Comparison of ENCODE assay signal across 8 cellular contexts in genomic region chr11:102109896-102110760, GRCh38. TPM values are rescaled to one million over a fixed set of nuclear protein-coding genes. Genes with fewer than 3 reads are reported as not detected.
DNase-seq lines count a peak whose midpoint lies in the region; ATAC-seq and TF ChIP-seq lines count a peak whose summit lies in the region.

YAP1 (plus strand) TSS chr11:102110447; CDS start chr11:102110849, 402 bp downstream.

- peak within 1 kb of the TSS; percentile 98 for H3K4me3 Mint-ChIP-seq in WTC11

- H3K4me2 ChIP-seq in mammary epithelial cell (ENCODE audit: insufficient read depth, low read depth, low read length): peak within 1 kb of the TSS; percentile 93

- peak within 1 kb of the TSS; percentile 95 for H3K9ac ChIP-seq in mammary epithelial cell (ENCODE audit: insufficient read depth, low read length)

- peak within 1 kb of the TSS; percentile 61 to 82 (median 80) for H3K4me3 ChIP-seq in mammary epithelial cell (replicated peaks in 1 of 3; ENCODE audit: insufficient read depth in 1 of 3, low read depth in 2 of 3, low read length in 3 of 3)
- H3K4me3 ChIP-seq in skin epidermis: peak within 1 kb of the TSS; percentile 65 to 91 (median 75)

- 0 out of 2 replicates have a peak, but pooled peaks have one; percentile 40 for TF ChIP-seq EP300 in Ishikawa (IDR thresholded peaks at IDR 0.05; ENCODE audit: borderline replicate concordance)

- no peaks in the 10 kb centered on the region for H3K9me3 ChIP-seq in mammary epithelial cell (replicated peaks; ENCODE audit: insufficient read depth, low read length)

- H3K36me3 Mint-ChIP-seq in WTC11: no peaks in the 10 kb centered on the region; the same call in none of the 2 replicates

- H3K27ac ChIP-seq in mammary epithelial cell (ENCODE audit: insufficient read depth, low read depth, low read length): peak within 1 kb of the TSS; percentile 97
- peak within 1 kb of the TSS; percentile 91 to 99 (median 97) for H3K27ac ChIP-seq in skin epidermis

- WGBS in mammary epithelial cell (ENCODE audit: low coverage, missing lambda C conversion rate): under 1% methylated on average over 15 of the region's 104 CpGs

- peaks cover 3% of the 10 kb centered on the region for H3K36me3 ChIP-seq in mammary epithelial cell (ENCODE audit: insufficient read depth, low read length)

- H3K4me1 Mint-ChIP-seq in WTC11: peaks cover 37% of the 10 kb centered on the region

- H2AFZ ChIP-seq in mammary epithelial cell (ENCODE audit: low read depth, low read length): peak within 1 kb of the TSS; percentile 85

- POLR2A ChIA-PET in WTC11 (lab: Charles Lee): interaction anchor here (0.6 to 1.6 kb wide), 3 partner anchors 159 to 200 kb away, joined by 3 to 7 read pairs (median 3); partner anchors contain the start of gene CEP126

- TSS peak; percentile 20 for BruUV-seq in mammary epithelial cell (replicated peaks; lab: Mats Ljungman, UMichigan)

- TF ChIP-seq CTCF in WTC11 (IDR thresholded peaks at IDR 0.05) (no peak), mammary epithelial cell (conservative IDR thresholded peaks at IDR 0.05 in 1 of 2, IDR thresholded peaks at IDR 0.05 in 1 of 2; ENCODE audit: extremely low read depth in 1 of 2, insufficient read depth in 1 of 2, low read depth in 1 of 2, low read length in 2 of 2) (no peak)

- CTCF ChIA-PET in WTC11 (lab: Charles Lee) (interaction anchor here (0.9 kb wide), 2 partner anchors 102 to 159 kb away, joined by 4 to 5 read pairs; no protein-coding TSS in a partner anchor), mammary epithelial cell (lab: Charles Lee; ENCODE audit: low non-redundant PET) (interaction anchor here (0.5 kb wide), 1 partner anchor 158 kb away, joined by 16 read pairs; no protein-coding TSS in a partner anchor)

- no peaks in the 10 kb centered on the region for H3K27me3 Mint-ChIP-seq in WTC11 (ENCODE audit: low read depth)

- intact Hi-C loops in mammary epithelial cell (cut with micrococcal nuclease): loop anchor here (1.0 to 5.0 kb wide), 6 partner anchors 48 to 237 kb away; partner anchors contain the start of genes BIRC2, CEP126 and CFAP300

- peak; percentile 92 for ATAC-seq in GM21723 (IDR thresholded peaks at IDR 0.05; ENCODE audit: unreplicated experiment)
- ATAC-seq in WTC11: peak; percentile 67

- peaks cover 17% of the 10 kb centered on the region for H3K4me1 ChIP-seq in mammary epithelial cell (ENCODE audit: insufficient read depth, low read length)

- peak within 1 kb of the TSS; percentile 100 for H3K27ac Mint-ChIP-seq in WTC11

- no peaks in the 10 kb centered on the region for H3K27me3 ChIP-seq in mammary epithelial cell (ENCODE audit: insufficient read depth, low read length)

- no peak for TF ChIP-seq RAD21 in Ishikawa (IDR thresholded peaks at IDR 0.05; ENCODE audit: low read depth)

- DNase-seq in DMS53 treated with DMSO at 0.1 percent for 48 hours (lab: John Stamatoyannopoulos, UW; ENCODE audit: unreplicated experiment) (peak; percentile 40), WTC11 (ENCODE audit: low spot score) (peak; percentile 89), mammary epithelial cell (peak; percentile 95), iPS-NIHi7 (ENCODE audit: extremely low spot score) (peak; percentile 79), SHP77 (lab: John Stamatoyannopoulos, UW) (no peak)

- dilution Hi-C loops in mammary epithelial cell (cut with HindIII; ENCODE audit: low sequenced_read_pairs): loop anchor here (5.0 kb wide), 2 partner anchors 48 to 67 kb away; no protein-coding TSS in a partner anchor

- in situ Hi-C loops in mammary epithelial cell (cut with MboI; ENCODE audit: low sequenced_read_pairs in 2 of 2): no loop called here

- no peaks in the 10 kb centered on the region for H4K20me1 ChIP-seq in mammary epithelial cell (ENCODE audit: insufficient read depth, low read length)

- H3K79me2 ChIP-seq in mammary epithelial cell (ENCODE audit: insufficient read depth, low read length): peaks cover 58% of the 10 kb centered on the region

- peaks cover 7% of the 10 kb centered on the region; the same call in 1 of the 2 replicates for H3K9me3 Mint-ChIP-seq in WTC11

TF ChIP-seq in Ishikawa, 13 proteins besides CTCF, POLR2A, EP300 and RAD21 (continues in another document):
- TF ChIP-seq, protein P1, sequence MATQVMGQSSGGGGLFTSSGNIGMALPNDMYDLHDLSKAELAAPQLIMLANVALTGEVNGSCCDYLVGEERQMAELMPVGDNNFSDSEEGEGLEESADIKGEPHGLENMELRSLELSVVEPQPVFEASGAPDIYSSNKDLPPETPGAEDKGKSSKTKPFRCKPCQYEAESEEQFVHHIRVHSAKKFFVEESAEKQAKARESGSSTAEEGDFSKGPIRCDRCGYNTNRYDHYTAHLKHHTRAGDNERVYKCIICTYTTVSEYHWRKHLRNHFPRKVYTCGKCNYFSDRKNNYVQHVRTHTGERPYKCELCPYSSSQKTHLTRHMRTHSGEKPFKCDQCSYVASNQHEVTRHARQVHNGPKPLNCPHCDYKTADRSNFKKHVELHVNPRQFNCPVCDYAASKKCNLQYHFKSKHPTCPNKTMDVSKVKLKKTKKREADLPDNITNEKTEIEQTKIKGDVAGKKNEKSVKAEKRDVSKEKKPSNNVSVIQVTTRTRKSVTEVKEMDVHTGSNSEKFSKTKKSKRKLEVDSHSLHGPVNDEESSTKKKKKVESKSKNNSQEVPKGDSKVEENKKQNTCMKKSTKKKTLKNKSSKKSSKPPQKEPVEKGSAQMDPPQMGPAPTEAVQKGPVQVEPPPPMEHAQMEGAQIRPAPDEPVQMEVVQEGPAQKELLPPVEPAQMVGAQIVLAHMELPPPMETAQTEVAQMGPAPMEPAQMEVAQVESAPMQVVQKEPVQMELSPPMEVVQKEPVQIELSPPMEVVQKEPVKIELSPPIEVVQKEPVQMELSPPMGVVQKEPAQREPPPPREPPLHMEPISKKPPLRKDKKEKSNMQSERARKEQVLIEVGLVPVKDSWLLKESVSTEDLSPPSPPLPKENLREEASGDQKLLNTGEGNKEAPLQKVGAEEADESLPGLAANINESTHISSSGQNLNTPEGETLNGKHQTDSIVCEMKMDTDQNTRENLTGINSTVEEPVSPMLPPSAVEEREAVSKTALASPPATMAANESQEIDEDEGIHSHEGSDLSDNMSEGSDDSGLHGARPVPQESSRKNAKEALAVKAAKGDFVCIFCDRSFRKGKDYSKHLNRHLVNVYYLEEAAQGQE (IDR thresholded peaks at IDR 0.05; ENCODE audit: low read depth): no peak
- TF ChIP-seq YY1 (IDR thresholded peaks at IDR 0.05; ENCODE audit: low read depth) (peak; percentile 26; the same call in 1 of the 2 replicates), CREB1 (IDR thresholded peaks at IDR 0.05; ENCODE audit: low read depth) (no peak), MAX (IDR thresholded peaks at IDR 0.05) (peak; percentile 75; the same call in 1 of the 2 replicates), TEAD4 (IDR thresholded peaks at IDR 0.05) (peak; percentile 75), FOXM1 (IDR thresholded peaks at IDR 0.05; ENCODE audit: borderline replicate concordance, low read depth) (no peak), TCF12 (IDR thresholded peaks at IDR 0.05; ENCODE audit: low read depth) (peak; percentile 13; the same call in 1 of the 2 replicates), NFIC (IDR thresholded peaks at IDR 0.05) (peak; percentile 39; the same call in 1 of the 2 replicates), EGR1 (IDR thresholded peaks at IDR 0.05) (peak; percentile 12)

TF ChIP-seq in WTC11, 78 proteins besides CTCF, POLR2A, EP300 and RAD21 (continues in another document):
- TF ChIP-seq SMAD3 (CRISPR knock-in tag; IDR thresholded peaks at IDR 0.05; ENCODE audit: borderline replicate concordance): 0 out of 2 replicates have a peak, but pooled peaks have one; percentile 33
- TF ChIP-seq NFYB (CRISPR knock-in tag; conservative IDR thresholded peaks at IDR 0.05; ENCODE audit: low read depth): no peak
- TF ChIP-seq USF2 (CRISPR knock-in tag; IDR thresholded peaks at IDR 0.05): peak; percentile 94
- TF ChIP-seq TP53 (CRISPR knock-in tag; IDR thresholded peaks at IDR 0.05): peak; percentile 68
- no peak for TF ChIP-seq FOXJ3 (CRISPR knock-in tag; IDR thresholded peaks at IDR 0.05; ENCODE audit: borderline replicate concordance)
- TF ChIP-seq, protein P2, sequence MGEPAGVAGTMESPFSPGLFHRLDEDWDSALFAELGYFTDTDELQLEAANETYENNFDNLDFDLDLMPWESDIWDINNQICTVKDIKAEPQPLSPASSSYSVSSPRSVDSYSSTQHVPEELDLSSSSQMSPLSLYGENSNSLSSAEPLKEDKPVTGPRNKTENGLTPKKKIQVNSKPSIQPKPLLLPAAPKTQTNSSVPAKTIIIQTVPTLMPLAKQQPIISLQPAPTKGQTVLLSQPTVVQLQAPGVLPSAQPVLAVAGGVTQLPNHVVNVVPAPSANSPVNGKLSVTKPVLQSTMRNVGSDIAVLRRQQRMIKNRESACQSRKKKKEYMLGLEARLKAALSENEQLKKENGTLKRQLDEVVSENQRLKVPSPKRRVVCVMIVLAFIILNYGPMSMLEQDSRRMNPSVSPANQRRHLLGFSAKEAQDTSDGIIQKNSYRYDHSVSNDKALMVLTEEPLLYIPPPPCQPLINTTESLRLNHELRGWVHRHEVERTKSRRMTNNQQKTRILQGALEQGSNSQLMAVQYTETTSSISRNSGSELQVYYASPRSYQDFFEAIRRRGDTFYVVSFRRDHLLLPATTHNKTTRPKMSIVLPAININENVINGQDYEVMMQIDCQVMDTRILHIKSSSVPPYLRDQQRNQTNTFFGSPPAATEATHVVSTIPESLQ (CRISPR knock-in tag; IDR thresholded peaks at IDR 0.05): no peak
- peak; percentile 84; the same call in 1 of the 2 replicates for TF ChIP-seq CREM (CRISPR knock-in tag; IDR thresholded peaks at IDR 0.05)
- TF ChIP-seq ESRRA (CRISPR knock-in tag; IDR thresholded peaks at IDR 0.05; ENCODE audit: borderline replicate concordance): peak; percentile 84
- peak; percentile 86 for TF ChIP-seq MAX (CRISPR knock-in tag; IDR thresholded peaks at IDR 0.05)
- no peak for TF ChIP-seq JUN (CRISPR knock-in tag; IDR thresholded peaks at IDR 0.05)

RNA-seq across cellular contexts. Expression of gene YAP1, which starts in this region (rescaled TPM):
- 88.7 to 101 TPM (median 98.9 TPM) in 3 replicates for total RNA-seq in WTC11 (2021)
- total RNA-seq in mammary epithelial cell: 100 to 1,000 TPM; 163 to 234 TPM
- polyA plus RNA-seq in mammary epithelial cell: 124 TPM
- polyA minus RNA-seq in mammary epithelial cell: 220 TPM

Comparison
In these comparisons a context has a peak if more than half of its experiments do, and no peak if none do; other contexts are left out.
1. DNase-seq: peak in DMS53 treated with DMSO at 0.1 percent for 48 hours (single experiment), WTC11 (single experiment), mammary epithelial cell (single experiment) and iPS-NIHi7 (single experiment); none in SHP77 (0 of 2).